ENCODE assay signal across 9 cellular contexts in the genomic region with DNA sequence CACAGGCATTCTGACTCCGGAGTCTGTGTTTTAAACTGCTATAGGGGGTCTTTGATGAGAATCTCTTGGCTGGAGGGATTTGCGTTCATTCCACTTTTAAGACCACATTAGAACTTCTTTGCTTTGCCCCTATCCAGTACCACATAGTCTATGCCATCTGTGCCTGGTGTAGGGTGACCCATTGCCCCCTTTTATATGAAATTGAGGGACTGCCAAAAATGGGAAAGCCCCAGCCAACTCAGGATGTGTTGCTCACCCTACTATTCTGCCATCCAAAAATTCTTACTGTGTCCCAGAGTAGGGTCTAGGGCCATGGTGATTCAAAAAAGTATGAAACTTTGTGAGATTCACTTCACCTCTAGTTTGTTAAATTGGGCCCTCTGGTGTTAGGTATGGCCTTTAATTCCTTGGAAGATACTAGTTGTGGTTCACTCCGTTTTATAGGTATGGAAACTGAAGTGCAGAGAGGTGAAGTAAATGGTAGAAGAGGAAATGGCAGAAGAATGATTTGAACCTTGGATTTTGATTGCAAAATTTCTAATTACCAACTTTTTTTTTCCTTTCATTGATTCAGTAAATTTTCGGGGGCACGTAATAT. TPM values are rescaled to one million over a fixed set of nuclear protein-coding genes. Genes with fewer than 3 reads are reported as not detected.
DNase-seq lines count a peak whose midpoint lies in the region; ATAC-seq and TF ChIP-seq lines count a peak whose summit lies in the region.
"Had no signal": no experiment of that assay in that cellular context is flagged by ENCODE, and none has a peak within 500 bp of the region (broad histone marks: within the 10 kb centered on the region; RNA-seq: fewer than 3 reads in every experiment).

No MANE protein-coding gene starts in this region.

- H3K9me3 Mint-ChIP-seq in stimulated activated naive CD8-positive, alpha-beta T cell treated with anti-CD3 and anti-CD28 coated beads, Interleukin-15, Interleukin-2, amounts not matched to agents 100 ng/mL and 50 ng/mL, for 24 hours: no peaks in the 10 kb centered on the region
- H3K9me3 Mint-ChIP-seq in brain (no peaks in the 10 kb centered on the region), mesothelial cell of epicardium (no peaks in the 10 kb centered on the region)

- ATAC-seq in stimulated activated naive CD8-positive, alpha-beta T cell treated with anti-CD3 and anti-CD28 coated beads, Interleukin-15, Interleukin-2, amounts not matched to agents 100 U/mL and 50 U/mL, for 24 hours: no peak
- ATAC-seq in GM19351 (IDR thresholded peaks at IDR 0.05; ENCODE audit: unreplicated experiment) (no peak), HG02884 (IDR thresholded peaks at IDR 0.05; ENCODE audit: unreplicated experiment) (no peak)

- H3K27ac Mint-ChIP-seq in stimulated activated naive CD8-positive, alpha-beta T cell treated with anti-CD3 and anti-CD28 coated beads, Interleukin-15, Interleukin-2, amounts not matched to agents 100 ng/mL and 50 ng/mL, for 24 hours: peak overlapping the region; percentile 31
- peak overlapping the region; percentile 80 to 95 (median 87) for H3K27ac Mint-ChIP-seq in brain
- H3K27ac Mint-ChIP-seq in mesothelial cell of epicardium: peak overlapping the region; percentile 7

- H3K36me3 Mint-ChIP-seq in stimulated activated naive CD8-positive, alpha-beta T cell treated with anti-CD3 and anti-CD28 coated beads, Interleukin-15, Interleukin-2, amounts not matched to agents 100 ng/mL and 50 ng/mL, for 24 hours (ENCODE audit: low read depth): peaks cover 32% of the 10 kb centered on the region
- H3K36me3 Mint-ChIP-seq in brain (peaks cover 26% of the 10 kb centered on the region), mesothelial cell of epicardium (peaks cover 6% of the 10 kb centered on the region)

- no peak for DNase-seq in stimulated activated naive CD8-positive, alpha-beta T cell treated with anti-CD3 and anti-CD28 coated beads, Interleukin-15, Interleukin-2, amounts not matched to agents 100 U/mL and 50 U/mL, for 24 hours
- DNase-seq in mesothelial cell of epicardium (ENCODE audit: low spot score in 2 of 2, unreplicated experiment in 2 of 2) (no peak), GM13976 (ENCODE audit: low spot score) (no peak), iPS-NIHi7 (ENCODE audit: extremely low spot score) (no peak)
- DNase-seq: foreskin melanocyte had no signal

- peaks cover 68% of the 10 kb centered on the region for H3K4me1 Mint-ChIP-seq in stimulated activated naive CD8-positive, alpha-beta T cell treated with anti-CD3 and anti-CD28 coated beads, Interleukin-15, Interleukin-2, amounts not matched to agents 100 ng/mL and 50 ng/mL, for 24 hours (ENCODE audit: low read depth)
- H3K4me1 Mint-ChIP-seq in brain (peaks cover 48% of the 10 kb centered on the region), mesothelial cell of epicardium (peaks cover 27% of the 10 kb centered on the region)

- in situ Hi-C loops in GM13976 (cut with MboI; ENCODE audit: low sequenced_read_pairs, unreplicated experiment): no loop called here

- H3K27me3 Mint-ChIP-seq in stimulated activated naive CD8-positive, alpha-beta T cell treated with anti-CD3 and anti-CD28 coated beads, Interleukin-15, Interleukin-2, amounts not matched to agents 100 ng/mL and 50 ng/mL, for 24 hours: no peaks in the 10 kb centered on the region
- H3K27me3 Mint-ChIP-seq in brain: peaks cover 4% of the 10 kb centered on the region
- no peaks in the 10 kb centered on the region for H3K27me3 Mint-ChIP-seq in mesothelial cell of epicardium (ENCODE audit: low read depth)

- peak overlapping the region; percentile 96 for H3K4me3 Mint-ChIP-seq in stimulated activated naive CD8-positive, alpha-beta T cell treated with anti-CD3 and anti-CD28 coated beads, Interleukin-15, Interleukin-2, amounts not matched to agents 100 ng/mL and 50 ng/mL, for 24 hours
- H3K4me3 Mint-ChIP-seq in brain (peak overlapping the region; percentile 90 to 97 (median 94)), mesothelial cell of epicardium (peak overlapping the region; percentile 79)

- TF ChIP-seq CTCF in brain (conservative IDR thresholded peaks at IDR 0.05) (no peak), mesothelial cell of epicardium (IDR thresholded peaks at IDR 0.05; ENCODE audit: unreplicated experiment) (no peak), GM13976 (IDR thresholded peaks at IDR 0.05; ENCODE audit: borderline replicate concordance, control extremely low read depth, extremely low read depth, insufficient read depth, missing control alignments) (no peak)

RNA-seq across cellular contexts. Expression of gene PFDN4, which starts 1.4 kb away (rescaled TPM):
- 108 TPM for polyA plus RNA-seq in brain (ENCODE audit: insufficient read depth, low read depth, low replicate concordance)
- total RNA-seq in mesothelial cell of epicardium: 25.8 to 26.8 TPM (median 26.0 TPM) in 3 replicates

RNA-seq across cellular contexts. Expression of gene CYP24A1, which starts 35.5 kb away (rescaled TPM):
- 0.63 TPM for polyA plus RNA-seq in brain (ENCODE audit: insufficient read depth, low read depth, low replicate concordance)
- 21.3 to 25.3 TPM (median 23.6 TPM) in 3 replicates for total RNA-seq in mesothelial cell of epicardium

Comparison
In these comparisons a context has a peak if more than half of its experiments do, and no peak if none do; other contexts are left out.
1. H3K27ac Mint-ChIP-seq: peak in every context shown above with its lines; median percentile 87 in brain; 31 in stimulated activated naive CD8-positive, alpha-beta T cell treated with anti-CD3 and anti-CD28 coated beads, Interleukin-15, Interleukin-2, amounts not matched to agents 100 ng/mL and 50 ng/mL, for 24 hours; 7 in mesothelial cell of epicardium.